9 cellular contexts compared by ENCODE assay signal in genomic region chr16:739560-740458, GRCh38. TPM values are rescaled to one million over a fixed set of nuclear protein-coding genes. Genes with fewer than 3 reads are reported as not detected.
A peak's percentile ranks its signal among the peaks of the same experiment; 100 is the strongest.
DNase-seq lines count a peak whose midpoint lies in the region; ATAC-seq, FAIRE-seq and TF ChIP-seq lines count a peak whose summit lies in the region.
"Had no signal": no experiment of that assay in that cellular context is flagged by ENCODE, and none has a peak within 500 bp of the region (broad histone marks: within the 10 kb centered on the region; RNA-seq: fewer than 3 reads in every experiment).

No MANE protein-coding gene starts in this region.

- TF ChIP-seq RAD21 in GM12878 (IDR thresholded peaks at IDR 0.05; ENCODE audit: insufficient read depth, low read depth, low read length), result no peak

- CTCF ChIA-PET in GM12878 (lab: Yijun Ruan, JAX), result interaction anchor here (0.8 to 2.2 kb wide), 7 partner anchors 15 to 45 kb away, joined by 3 to 10 read pairs (median 5); partner anchors contain the start of genes ANTKMT and METRN

- peak overlapping the region; percentile 76 for H3K27ac ChIP-seq in GM12878 (ENCODE audit: control insufficient read depth, insufficient read depth)
- H3K27ac ChIP-seq in right lobe of liver, result peak overlapping the region in 1 of 3 donors; percentile 15
- peak overlapping the region; percentile 75 to 87 (median 81) for H3K27ac ChIP-seq in transverse colon

- H3K36me3 ChIP-seq in GM12878 (ENCODE audit: control insufficient read depth in 2 of 2, insufficient read depth in 2 of 2, low read length in 1 of 2) (peaks cover 2 to 6% of the 10 kb centered on the region in 2 experiments; a peak in 3 of 4 replicates), right lobe of liver (peaks cover 0 to 24% (median 3%) of the 10 kb centered on the region in 4 donors), transverse colon (peaks cover 0 to 6% (median 0%) of the 10 kb centered on the region in 4 donors)

- BruUV-seq in GM12878 (replicated peaks; lab: Mats Ljungman, UMichigan), result TSS peak; percentile 75

- H2AFZ ChIP-seq in GM12878 (ENCODE audit: control insufficient read depth, low read depth, low read length), result peak overlapping the region; percentile 42; the same call in 1 of the 2 replicates

- H3K9me3 ChIP-seq in GM12878 (replicated peaks; ENCODE audit: control insufficient read depth, insufficient read depth, low read length) (no peaks in the 10 kb centered on the region), right lobe of liver (no peaks in the 10 kb centered on the region), transverse colon (no peaks in the 10 kb centered on the region)

- FAIRE-seq in GM12878 (lab: Jason Lieb, UNC), result no peak
- FAIRE-seq: G401.6 had no signal

- H3K4me1 ChIP-seq in GM12878 (ENCODE audit: control insufficient read depth, insufficient read depth, low read length), result peaks cover 39% of the 10 kb centered on the region
- peaks cover 0 to 12% (median 5%) of the 10 kb centered on the region in 4 donors for H3K4me1 ChIP-seq in right lobe of liver
- peaks cover 7 to 20% (median 14%) of the 10 kb centered on the region in 4 donors for H3K4me1 ChIP-seq in transverse colon

- no peaks in the 10 kb centered on the region for H3K27me3 ChIP-seq in GM12878 (replicated peaks in 1 of 2; ENCODE audit: control insufficient read depth in 2 of 2, insufficient read depth in 2 of 2, low read length in 1 of 2)
- no peaks in the 10 kb centered on the region for H3K27me3 ChIP-seq in right lobe of liver
- H3K27me3 ChIP-seq in transverse colon, result peaks cover 3% of the 10 kb centered on the region

- H3K4me1 Mint-ChIP-seq in activated T-cell treated with anti-CD3 and anti-CD28 coated beads, Interleukin-2, amount 50 U/mL, for 24 hours (ENCODE audit: low read depth), result peaks cover 42% of the 10 kb centered on the region

- H3K9ac ChIP-seq in GM12878 (ENCODE audit: control insufficient read depth, insufficient read depth, low read length), result peak overlapping the region; percentile 93

- intact Hi-C loops in GM12878 (cut with micrococcal nuclease; ENCODE audit: unreplicated experiment) (loop anchor here (2.0 to 5.0 kb wide), 2 partner anchors 19 to 47 kb away; partner anchors contain the start of genes ANTKMT, CHTF18 and RPUSD1), right lobe of liver (cut with DNase I) (no loop called here), transverse colon (cut with DNase I; ENCODE audit: low total_unique reads) (loop anchor here (2.0 kb wide), 1 partner anchor 27 kb away; no protein-coding TSS in a partner anchor)

- H3K4me2 ChIP-seq in GM12878 (ENCODE audit: control insufficient read depth, insufficient read depth), result peak overlapping the region; percentile 90

- H3K79me2 ChIP-seq in GM12878 (ENCODE audit: control insufficient read depth, insufficient read depth, low read length), result peaks cover 16% of the 10 kb centered on the region

- TF ChIP-seq CTCF in GM12878 (IDR thresholded peaks at IDR 0.05 in 2 of 3, conservative IDR thresholded peaks at IDR 0.05 in 1 of 3; ENCODE audit: control insufficient read depth in 2 of 3, extremely low read depth in 1 of 3, insufficient read depth in 1 of 3, low read depth in 3 of 3, low read length in 3 of 3), result no peak
- no peak for TF ChIP-seq CTCF in right lobe of liver (IDR thresholded peaks at IDR 0.05)
- TF ChIP-seq CTCF in transverse colon (IDR thresholded peaks at IDR 0.05), result no peak

- H3K27ac Mint-ChIP-seq in activated T-cell treated with anti-CD3 and anti-CD28 coated beads, Interleukin-2, amount 50 U/mL, for 24 hours, result peak overlapping the region; percentile 71

- no peaks in the 10 kb centered on the region for H4K20me1 ChIP-seq in GM12878 (ENCODE audit: control insufficient read depth, insufficient read depth)

- SMC1A ChIA-PET in GM12878 (lab: Charles Lee; ENCODE audit: uncharacterized antibody, unreplicated experiment), result no interaction called here

- DNase-seq in activated T-cell treated with anti-CD3 and anti-CD28 coated beads, Interleukin-2, amount 50 U/mL, for 24 hours, result no peak
- DNase-seq in activated T-cell treated with anti-CD3 and anti-CD28 coated beads for 4 hours (no peak), GM12878 (ENCODE audit: low read depth, low spot score) (no peak), right lobe of liver (peak in 1 of 3 donors; percentile 54), transverse colon (no peak), KG1 (lab: John Stamatoyannopoulos, UW) (no peak), GM03348 (ENCODE audit: low spot score) (no peak), kidney glomerular epithelial cell (lab: John Stamatoyannopoulos, UW) (no peak)

- TF ChIP-seq EP300 in GM12878 (IDR thresholded peaks at IDR 0.05; ENCODE audit: borderline replicate concordance in 1 of 2, control insufficient read depth in 1 of 2, low read depth in 2 of 2, low read length in 2 of 2) (no peak), transverse colon (IDR thresholded peaks at IDR 0.05; ENCODE audit: low read depth) (no peak)

- TF ChIP-seq POLR2A in GM12878 (IDR thresholded peaks at IDR 0.05; ENCODE audit: low read depth, low read length) (no peak), right lobe of liver (IDR thresholded peaks at IDR 0.05) (no peak), transverse colon (IDR thresholded peaks at IDR 0.05) (no peak)

- peak; percentile 6 for ATAC-seq in GM12878
- peak in 1 of 4 donors; percentile 12 for ATAC-seq in right lobe of liver

- RAD21 ChIA-PET in GM12878 (lab: Charles Lee; ENCODE audit: unreplicated experiment), result interaction anchor here (0.6 kb wide), 1 partner anchor 28 kb away, joined by 3 read pairs; no protein-coding TSS in a partner anchor

- peak overlapping the region; percentile 90 for H3K4me3 ChIP-seq in GM12878
- peak overlapping the region; percentile 97 to 100 (median 98) for H3K4me3 ChIP-seq in right lobe of liver
- H3K4me3 ChIP-seq in transverse colon, result peak overlapping the region; percentile 78 to 86 (median 84)

- 47% methylated on average over 35 of the region's 38 CpGs for WGBS in GM12878 (ENCODE audit: insufficient coverage, insufficient replicate concordance, low lambda C conversion rate, missing lambda C conversion rate)
- 34% methylated on average over 10 of the region's 38 CpGs for WGBS in right lobe of liver (ENCODE audit: insufficient coverage, low coverage, low lambda C conversion rate, missing lambda C conversion rate)
- 43% methylated on average over 35 of the region's 38 CpGs; no CpG with 5 or more reads in 1 of the 2 donors for WGBS in transverse colon (ENCODE audit: low coverage in 1 of 2), 2 donors

- peak overlapping the region; percentile 86 for H3K4me3 Mint-ChIP-seq in activated T-cell treated with anti-CD3 and anti-CD28 coated beads, Interleukin-2, amount 50 U/mL, for 24 hours

- POLR2A ChIA-PET in GM12878 (lab: Charles Lee), result interaction anchor here (3.4 to 7.3 kb wide), 2 partner anchors 13 to 19 kb away, joined by 16 to 60 read pairs; partner anchors contain the start of genes ANTKMT, CCDC78 and HAGHL

- peaks cover 45% of the 10 kb centered on the region for H3K36me3 Mint-ChIP-seq in activated T-cell treated with anti-CD3 and anti-CD28 coated beads, Interleukin-2, amount 50 U/mL, for 24 hours (ENCODE audit: low read depth)

- H3K9me3 Mint-ChIP-seq in activated T-cell treated with anti-CD3 and anti-CD28 coated beads, Interleukin-2, amount 50 U/mL, for 24 hours, result no peaks in the 10 kb centered on the region

- in situ Hi-C loops in GM12878 (cut with MboI), result loop anchor here (5.0 kb wide), 1 partner anchor 47 kb away; the partner anchor contains the start of genes CHTF18 and RPUSD1
- in situ Hi-C loops in transverse colon (cut with MboI; ENCODE audit: low pct_ligation_motif_present in 1 of 4, low pct_unique_long_range_greater_than_20kb in 1 of 4, low sequenced_read_pairs in 3 of 4), result no loop called here

- no peaks in the 10 kb centered on the region for H3K27me3 Mint-ChIP-seq in activated T-cell treated with anti-CD3 and anti-CD28 coated beads, Interleukin-2, amount 50 U/mL, for 24 hours

RNA-seq across cellular contexts. Expression of gene CIAO3, which starts 1.0 kb away (rescaled TPM):
- total RNA-seq in GM12878 (2013; cell fraction: nucleolus; rRNA removed), result 153 and 173 TPM in 2 replicates
- total RNA-seq in GM12878 (2014; rRNA removed) (31.9 and 37.4 TPM in 2 replicates), GM12878 (2014; rRNA removed; fragmentation: Illumina TruSeq; extraction: Trizol) (12.7 TPM in 2 replicates), GM12878 (2021) (30.2 and 33.5 TPM in 2 replicates), right lobe of liver (10 to 100 TPM; 11.9 to 26.1 (median 17.3) TPM), transverse colon (100 to 1,000 TPM in 2 of 4 donors, 10 to 100 TPM in 2; 59.1 to 346 (median 102) TPM)
- polyA plus RNA-seq in GM12878 (2011; ENCODE audit: low read depth), result 16.8 TPM
- polyA plus RNA-seq in GM12878 (2011; rRNA removed) (24.6 and 29.7 TPM in 2 replicates), GM12878 (2014; fragmentation: Illumina TruSeq; extraction: Trizol) (4.9 and 11.5 TPM in 2 replicates), GM12878 (2014; fragmentation: Nextera tagmentation; extraction: Ambion mirVana) (1 to 10 TPM; 1.4 to 4.0 TPM), GM12878 (2014; rRNA removed) (36.3 and 49.5 TPM in 2 replicates), GM12878 (2016; fragmentation: Nextera tagmentation; extraction: Ambion mirVana) (10 to 100 TPM; 36.3 to 37.5 TPM)
- polyA plus RNA-seq in GM12878 (2011; cell fraction: cytosol; rRNA removed), result 38.9 and 47.3 TPM in 2 replicates
- 179 and 201 TPM in 2 replicates for polyA plus RNA-seq in GM12878 (2011; cell fraction: nucleus; rRNA removed)
- 21.4 and 28.0 TPM in 2 replicates for polyA plus RNA-seq in GM12878 (2012)
- 27.0 and 44.8 TPM in 2 replicates for polyA minus RNA-seq in GM12878 (2011; rRNA and poly(A)+ RNA removed)
- polyA minus RNA-seq in GM12878 (2011; cell fraction: cytosol; rRNA and poly(A)+ RNA removed), result 11.6 and 13.6 TPM in 2 replicates
- 67.1 and 98.5 TPM in 2 replicates for polyA minus RNA-seq in GM12878 (2011; cell fraction: nucleus; rRNA and poly(A)+ RNA removed)

RNA-seq across cellular contexts. Expression of gene HAGHL, which starts 12.9 kb away (rescaled TPM):
- total RNA-seq in GM12878 (2013; cell fraction: nucleolus; rRNA removed), result 32.8 and 34.9 TPM in 2 replicates
- 27.5 and 30.2 TPM in 2 replicates for total RNA-seq in GM12878 (2014; rRNA removed)
- 8.5 and 9.5 TPM in 2 replicates for total RNA-seq in GM12878 (2014; rRNA removed; fragmentation: Illumina TruSeq; extraction: Trizol)
- total RNA-seq in GM12878 (2021), result 44.5 and 48.2 TPM in 2 replicates
- polyA plus RNA-seq in GM12878 (2011; ENCODE audit: low read depth), result 2.6 TPM
- polyA plus RNA-seq in GM12878 (2011; rRNA removed), result 5.9 and 14.0 TPM in 2 replicates
- 31.6 and 70.5 TPM in 2 replicates for polyA plus RNA-seq in GM12878 (2011; cell fraction: cytosol; rRNA removed)
- 267 and 349 TPM in 2 replicates for polyA plus RNA-seq in GM12878 (2011; cell fraction: nucleus; rRNA removed)
- polyA plus RNA-seq in GM12878 (2012), result 13.8 and 18.3 TPM in 2 replicates
- 0.41 and 1.9 TPM in 2 replicates for polyA plus RNA-seq in GM12878 (2014; fragmentation: Illumina TruSeq; extraction: Trizol)
- polyA plus RNA-seq in GM12878 (2014; fragmentation: Nextera tagmentation; extraction: Ambion mirVana), result under 1 TPM; 0.23 to 0.68 TPM
- polyA plus RNA-seq in GM12878 (2014; rRNA removed), result 44.6 and 46.2 TPM in 2 replicates
- 10 to 100 TPM; 18.8 to 23.5 TPM for polyA plus RNA-seq in GM12878 (2016; fragmentation: Nextera tagmentation; extraction: Ambion mirVana)
- polyA minus RNA-seq in GM12878 (2011; rRNA and poly(A)+ RNA removed), result 3.9 and 5.0 TPM in 2 replicates
- 9.0 and 10.6 TPM in 2 replicates for polyA minus RNA-seq in GM12878 (2011; cell fraction: cytosol; rRNA and poly(A)+ RNA removed)
- polyA minus RNA-seq in GM12878 (2011; cell fraction: nucleus; rRNA and poly(A)+ RNA removed), result 20.1 and 26.0 TPM in 2 replicates
- total RNA-seq in right lobe of liver, result 1 to 10 TPM in 4 of 6 experiments, under 1 TPM in 2; 0.83 to 2.5 (median 1.3) TPM
- 10 to 100 TPM in 1 of 4 donors, 1 to 10 TPM in 3; 1.2 to 12.3 (median 5.5) TPM for total RNA-seq in transverse colon

RNA-seq across cellular contexts. Expression of gene CCDC78, which starts 13.6 kb away (rescaled TPM):
- 22.0 and 22.6 TPM in 2 replicates for total RNA-seq in GM12878 (2013; cell fraction: nucleolus; rRNA removed)
- total RNA-seq in GM12878 (2014; rRNA removed), result 12.2 and 16.2 TPM in 2 replicates
- 3.0 and 4.7 TPM in 2 replicates for total RNA-seq in GM12878 (2014; rRNA removed; fragmentation: Illumina TruSeq; extraction: Trizol)
- 16.2 and 18.7 TPM in 2 replicates for total RNA-seq in GM12878 (2021)
- polyA plus RNA-seq in GM12878 (2011; ENCODE audit: low read depth), result 1.5 TPM
- polyA plus RNA-seq in GM12878 (2011; rRNA removed), result 3.2 and 7.2 TPM in 2 replicates
- polyA plus RNA-seq in GM12878 (2011; cell fraction: cytosol; rRNA removed), result 6.3 and 14.9 TPM in 2 replicates
- polyA plus RNA-seq in GM12878 (2011; cell fraction: nucleus; rRNA removed), result 244 and 248 TPM in 2 replicates
- 7.9 and 9.8 TPM in 2 replicates for polyA plus RNA-seq in GM12878 (2012)
- polyA plus RNA-seq in GM12878 (2014; fragmentation: Illumina TruSeq; extraction: Trizol), result 1.1 and 2.5 TPM in 2 replicates
- under 1 TPM; 0.10 to 0.97 TPM for polyA plus RNA-seq in GM12878 (2014; fragmentation: Nextera tagmentation; extraction: Ambion mirVana)
- 26.2 and 32.6 TPM in 2 replicates for polyA plus RNA-seq in GM12878 (2014; rRNA removed)
- 1 to 10 TPM; 3.1 to 6.1 TPM for polyA plus RNA-seq in GM12878 (2016; fragmentation: Nextera tagmentation; extraction: Ambion mirVana)
- polyA minus RNA-seq in GM12878 (2011; rRNA and poly(A)+ RNA removed), result 2.3 and 5.2 TPM in 2 replicates
- polyA minus RNA-seq in GM12878 (2011; cell fraction: cytosol; rRNA and poly(A)+ RNA removed), result 0.52 and 2.0 TPM in 2 replicates
- 17.3 and 25.4 TPM in 2 replicates for polyA minus RNA-seq in GM12878 (2011; cell fraction: nucleus; rRNA and poly(A)+ RNA removed)
- under 1 TPM in 1 of 6 experiments, not detected in 5; 0.31 TPM for total RNA-seq in right lobe of liver
- total RNA-seq in transverse colon, result 10 to 100 TPM in 1 of 4 donors, 1 to 10 TPM in 1, under 1 TPM in 2; 0.40 to 24.3 (median 0.98) TPM

RNA-seq across cellular contexts. Expression of gene ANTKMT, which starts 18.9 kb away (rescaled TPM):
- 9.4 and 11.3 TPM in 2 replicates for total RNA-seq in GM12878 (2013; cell fraction: nucleolus; rRNA removed)
- total RNA-seq in GM12878 (2014; rRNA removed) (38.4 and 51.7 TPM in 2 replicates), GM12878 (2014; rRNA removed; fragmentation: Illumina TruSeq; extraction: Trizol) (7.1 and 9.3 TPM in 2 replicates), GM12878 (2021) (60.5 and 67.8 TPM in 2 replicates), right lobe of liver (10 to 100 TPM; 19.7 to 56.0 (median 28.2) TPM), transverse colon (10 to 100 TPM; 19.7 to 53.0 (median 38.2) TPM)
- 0.75 TPM for polyA plus RNA-seq in GM12878 (2011; ENCODE audit: low read depth)
- polyA plus RNA-seq in GM12878 (2011; rRNA removed) (3.3 and 5.6 TPM in 2 replicates), GM12878 (2014; fragmentation: Illumina TruSeq; extraction: Trizol) (0.62 TPM in 1 of 2 replicates, not detected in the other), GM12878 (2014; fragmentation: Nextera tagmentation; extraction: Ambion mirVana) (1 to 10 TPM in 1 of 2 experiments, under 1 TPM in 1; 0.58 to 3.1 TPM), GM12878 (2014; rRNA removed) (39.2 and 42.3 TPM in 2 replicates), GM12878 (2016; fragmentation: Nextera tagmentation; extraction: Ambion mirVana) (10 to 100 TPM; 44.5 to 54.8 TPM)
- polyA plus RNA-seq in GM12878 (2011; cell fraction: cytosol; rRNA removed), result 20.1 and 37.9 TPM in 2 replicates
- 37.1 and 61.4 TPM in 2 replicates for polyA plus RNA-seq in GM12878 (2011; cell fraction: nucleus; rRNA removed)
- polyA plus RNA-seq in GM12878 (2012), result 10.8 and 14.9 TPM in 2 replicates
- polyA minus RNA-seq in GM12878 (2011; rRNA and poly(A)+ RNA removed), result 0.73 and 2.0 TPM in 2 replicates
- 7.2 and 7.3 TPM in 2 replicates for polyA minus RNA-seq in GM12878 (2011; cell fraction: cytosol; rRNA and poly(A)+ RNA removed)
- polyA minus RNA-seq in GM12878 (2011; cell fraction: nucleus; rRNA and poly(A)+ RNA removed), result 14.4 and 28.4 TPM in 2 replicates

RNA-seq across cellular contexts. Expression of gene MSLN, which starts 20.7 kb away (rescaled TPM):
- 0.69 and 1.6 TPM in 2 replicates for total RNA-seq in GM12878 (2013; cell fraction: nucleolus; rRNA removed)
- total RNA-seq in GM12878 (2014; rRNA removed), result not detected in 2 replicates
- total RNA-seq in GM12878 (2014; rRNA removed; fragmentation: Illumina TruSeq; extraction: Trizol), result not detected in 2 replicates
- total RNA-seq in GM12878 (2021), result not detected in 2 replicates
- polyA plus RNA-seq in GM12878 (2011; ENCODE audit: low read depth), result not detected
- 0.08 TPM in 1 of 2 replicates, not detected in the other for polyA plus RNA-seq in GM12878 (2011; rRNA removed)
- polyA plus RNA-seq in GM12878 (2011; cell fraction: cytosol; rRNA removed), result 0.03 TPM in 1 of 2 replicates, not detected in the other
- 0.20 and 0.40 TPM in 2 replicates for polyA plus RNA-seq in GM12878 (2011; cell fraction: nucleus; rRNA removed)
- polyA plus RNA-seq in GM12878 (2012), result 0.18 TPM in 1 of 2 replicates, not detected in the other
- not detected in 2 replicates for polyA plus RNA-seq in GM12878 (2014; fragmentation: Illumina TruSeq; extraction: Trizol)
- not detected for polyA plus RNA-seq in GM12878 (2014; fragmentation: Nextera tagmentation; extraction: Ambion mirVana)
- polyA plus RNA-seq in GM12878 (2014; rRNA removed), result not detected in 2 replicates
- polyA plus RNA-seq in GM12878 (2016; fragmentation: Nextera tagmentation; extraction: Ambion mirVana), result not detected
- not detected in 2 replicates for polyA minus RNA-seq in GM12878 (2011; rRNA and poly(A)+ RNA removed)
- 2.7 and 2.9 TPM in 2 replicates for polyA minus RNA-seq in GM12878 (2011; cell fraction: cytosol; rRNA and poly(A)+ RNA removed)
- 0.12 and 0.29 TPM in 2 replicates for polyA minus RNA-seq in GM12878 (2011; cell fraction: nucleus; rRNA and poly(A)+ RNA removed)
- under 1 TPM in 1 of 6 experiments, not detected in 5; 0.25 TPM for total RNA-seq in right lobe of liver
- total RNA-seq in transverse colon, result 10 to 100 TPM in 2 of 4 donors, 1 to 10 TPM in 1, not detected in 1; 4.9 to 21.2 (median 10.3) TPM

Comparison
In these comparisons a context has a peak if more than half of its experiments do, and no peak if none do; other contexts are left out.
1. intact Hi-C loops: an anchor here in GM12878 (2.0 to 5.0 kb wide) and transverse colon (2.0 kb wide); none called in right lobe of liver.